ENCODE assay signal across 9 cellular contexts in genomic region chr20:47500554-47500953, GRCh38. TPM values are rescaled to one million over a fixed set of nuclear protein-coding genes. Genes with fewer than 3 reads are reported as not detected.
DNase-seq lines count a peak whose midpoint lies in the region; ATAC-seq and TF ChIP-seq lines count a peak whose summit lies in the region.
"Had no signal": no experiment of that assay in that cellular context is flagged by ENCODE, and none has a peak within 500 bp of the region (broad histone marks: within the 10 kb centered on the region; RNA-seq: fewer than 3 reads in every experiment).

No MANE protein-coding gene starts in this region.

- H3K9me2 ChIP-seq in OCI-LY1 (ENCODE audit: low read depth, low read length) = no peaks in the 10 kb centered on the region

- H3K4me1 Mint-ChIP-seq in activated CD4-positive, alpha-beta T cell treated with anti-CD3 and anti-CD28 coated beads, Interleukin-2, amount 10 ng/mL, durations not matched to agents 24 days and 14 days = peaks cover 37% of the 10 kb centered on the region
- H3K4me1 Mint-ChIP-seq in endodermal cell = peaks cover 27% of the 10 kb centered on the region
- H3K4me1 Mint-ChIP-seq in stimulated activated effector memory CD8-positive, alpha-beta T cell treated with anti-CD3 and anti-CD28 coated beads, Interleukin-12 subunit alpha, Interleukin-12 subunit beta, amount 100 ng/mL, for 72 hours = peaks cover 50% of the 10 kb centered on the region

- WGBS in endodermal cell (ENCODE audit: insufficient coverage in 1 of 2, insufficient read length in 1 of 2), 2 experiments = 74 to 75% methylated on average over 4 of the region's 4 CpGs

- H3K4me3 Mint-ChIP-seq in activated CD4-positive, alpha-beta T cell treated with anti-CD3 and anti-CD28 coated beads, Interleukin-2, amount 10 ng/mL, durations not matched to agents 24 days and 14 days = peak overlapping the region; percentile 99
- H3K4me3 Mint-ChIP-seq in endodermal cell = peak overlapping the region; percentile 94
- peak overlapping the region; percentile 96 for H3K4me3 Mint-ChIP-seq in stimulated activated effector memory CD8-positive, alpha-beta T cell treated with anti-CD3 and anti-CD28 coated beads, Interleukin-12 subunit alpha, Interleukin-12 subunit beta, amount 100 ng/mL, for 72 hours

- peak; percentile 66 for DNase-seq in activated CD4-positive, alpha-beta T cell treated with anti-CD3 and anti-CD28 coated beads, Interleukin-2, amount 10 ng/mL, durations not matched to agents 24 days and 14 days
- DNase-seq in activated CD4-positive, alpha-beta T cell treated with anti-CD3 and anti-CD28 coated beads for 4 hours = no peak
- no peak for DNase-seq in endodermal cell
- DNase-seq in stimulated activated effector memory CD8-positive, alpha-beta T cell treated with anti-CD3 and anti-CD28 coated beads, Interleukin-12 subunit alpha, Interleukin-12 subunit beta, amount 100 ng/mL, for 72 hours (ENCODE audit: low spot score in 2 of 2) = no peak
- no peak for DNase-seq in NCI-H1417 treated with DMSO at 0.1 percent for 48 hours (lab: John Stamatoyannopoulos, UW)
- no peak for DNase-seq in hippocampal formation (lab: John Stamatoyannopoulos, UW)
- DNase-seq: NCI-H446 treated with DMSO at 0.1 percent for 48 hours had no signal

- no peaks in the 10 kb centered on the region for H3K27me3 ChIP-seq in OCI-LY1 (ENCODE audit: insufficient read depth, low read length)
- H3K27me3 ChIP-seq in endodermal cell (ENCODE audit: control insufficient read depth, insufficient read depth, low read length, poor library complexity, severe bottlenecking) = no peaks in the 10 kb centered on the region

- no peaks in the 10 kb centered on the region for H4K20me1 ChIP-seq in OCI-LY1 (ENCODE audit: insufficient read depth, low read length)

- peak overlapping the region; percentile 99 for H3K27ac Mint-ChIP-seq in activated CD4-positive, alpha-beta T cell treated with anti-CD3 and anti-CD28 coated beads, Interleukin-2, amount 10 ng/mL, durations not matched to agents 24 days and 14 days
- H3K27ac Mint-ChIP-seq in endodermal cell = no peak overlapping the region
- H3K27ac Mint-ChIP-seq in stimulated activated effector memory CD8-positive, alpha-beta T cell treated with anti-CD3 and anti-CD28 coated beads, Interleukin-12 subunit alpha, Interleukin-12 subunit beta, amount 100 ng/mL, for 72 hours = peak overlapping the region; percentile 98

- H3F3A ChIP-seq in OCI-LY1 (ENCODE audit: insufficient read depth, low read length) = 0 out of 2 replicates have a peak, but pooled peaks cover 4% of the 10 kb centered on the region

- no peaks in the 10 kb centered on the region for H3K9me3 Mint-ChIP-seq in activated CD4-positive, alpha-beta T cell treated with anti-CD3 and anti-CD28 coated beads, Interleukin-2, amount 10 ng/mL, durations not matched to agents 24 days and 14 days
- H3K9me3 Mint-ChIP-seq in endodermal cell = no peaks in the 10 kb centered on the region
- no peaks in the 10 kb centered on the region for H3K9me3 Mint-ChIP-seq in stimulated activated effector memory CD8-positive, alpha-beta T cell treated with anti-CD3 and anti-CD28 coated beads, Interleukin-12 subunit alpha, Interleukin-12 subunit beta, amount 100 ng/mL, for 72 hours

- H3K9ac ChIP-seq in OCI-LY1 (ENCODE audit: low read length) (peak overlapping the region; percentile 80), endodermal cell (ENCODE audit: extremely low read depth, low read length, poor library complexity, severe bottlenecking) (no peak overlapping the region)

- no peak overlapping the region for H2AFZ ChIP-seq in OCI-LY1 (ENCODE audit: low read length)

- H3K9me3 ChIP-seq in OCI-LY1 (ENCODE audit: low read length) = no peaks in the 10 kb centered on the region
- no peaks in the 10 kb centered on the region for H3K9me3 ChIP-seq in endodermal cell (ENCODE audit: control insufficient read depth, low read length)

- peak overlapping the region; percentile 77 for H3K4me2 ChIP-seq in OCI-LY1 (ENCODE audit: low read length)

- H3K4me3 ChIP-seq in OCI-LY1 (ENCODE audit: low read depth, low read length, poor library complexity, severe bottlenecking) (peak overlapping the region; percentile 78), endodermal cell (ENCODE audit: low read length) (peak overlapping the region; percentile 80)

- H3K4me1 ChIP-seq in OCI-LY1 (ENCODE audit: insufficient read depth, low read length, severe bottlenecking) = peaks cover 42% of the 10 kb centered on the region
- H3K4me1 ChIP-seq in endodermal cell (ENCODE audit: control insufficient read depth, insufficient read depth, low read length) = no peaks in the 10 kb centered on the region

- ATAC-seq in stimulated activated effector memory CD8-positive, alpha-beta T cell treated with anti-CD3 and anti-CD28 coated beads, Interleukin-12 subunit alpha, Interleukin-12 subunit beta, amount 100 ng/mL, for 72 hours = no peak
- no peak for ATAC-seq in GM18868 (IDR thresholded peaks at IDR 0.05; ENCODE audit: unreplicated experiment)

- H3K36me3 Mint-ChIP-seq in activated CD4-positive, alpha-beta T cell treated with anti-CD3 and anti-CD28 coated beads, Interleukin-2, amount 10 ng/mL, durations not matched to agents 24 days and 14 days (ENCODE audit: low read depth) = peaks cover 24% of the 10 kb centered on the region
- no peaks in the 10 kb centered on the region for H3K36me3 Mint-ChIP-seq in endodermal cell (ENCODE audit: low read depth)
- H3K36me3 Mint-ChIP-seq in stimulated activated effector memory CD8-positive, alpha-beta T cell treated with anti-CD3 and anti-CD28 coated beads, Interleukin-12 subunit alpha, Interleukin-12 subunit beta, amount 100 ng/mL, for 72 hours = peaks cover 49% of the 10 kb centered on the region

- peaks cover 2% of the 10 kb centered on the region for H3K27me3 Mint-ChIP-seq in activated CD4-positive, alpha-beta T cell treated with anti-CD3 and anti-CD28 coated beads, Interleukin-2, amount 10 ng/mL, durations not matched to agents 24 days and 14 days
- H3K27me3 Mint-ChIP-seq in endodermal cell (ENCODE audit: insufficient read depth) = no peaks in the 10 kb centered on the region

- peaks cover 24% of the 10 kb centered on the region for H3K36me3 ChIP-seq in OCI-LY1 (ENCODE audit: insufficient read depth, low read length)
- no peaks in the 10 kb centered on the region for H3K36me3 ChIP-seq in endodermal cell (ENCODE audit: control insufficient read depth, insufficient read depth, low read length)

- H3K27ac ChIP-seq in OCI-LY1 (ENCODE audit: low read depth, low read length, poor library complexity, severe bottlenecking) (peak overlapping the region; percentile 82), endodermal cell (ENCODE audit: low read depth, low read length) (no peak overlapping the region)

- H3K79me2 ChIP-seq in OCI-LY1 (ENCODE audit: insufficient read depth, low read length) = peaks cover 47% of the 10 kb centered on the region

- intact Hi-C loops in activated CD4-positive, alpha-beta T cell treated with anti-CD3 and anti-CD28 coated beads, Interleukin-2, amount 10 ng/mL, durations not matched to agents 24 days and 14 days (cut with micrococcal nuclease) = loop anchor here (5.0 kb wide), 2 partner anchors 143 to 228 kb away; partner anchors contain the start of gene ZMYND8

- TF ChIP-seq CTCF in OCI-LY1 (IDR thresholded peaks at IDR 0.05; ENCODE audit: low read length) (no peak), endodermal cell (conservative IDR thresholded peaks at IDR 0.05) (no peak)

RNA-seq across cellular contexts. Expression of gene NCOA3, which starts 1.1 kb away (rescaled TPM):
- total RNA-seq in activated CD4-positive, alpha-beta T cell treated with anti-CD3 and anti-CD28 coated beads, Interleukin-2, amount 10 ng/mL, durations not matched to agents 24 days and 14 days = 140 TPM in 2 replicates
- total RNA-seq in endodermal cell = 10 to 100 TPM; 38.6 TPM
- polyA plus RNA-seq in endodermal cell (2013, experiment 1 of 2) = 15.2 TPM
- 14.4 TPM for polyA plus RNA-seq in endodermal cell (2013, experiment 2 of 2)
